Comparison of ENCODE assay signal across 10 cellular contexts in genomic region chr1:201546093-201546492, GRCh38. TPM values are rescaled to one million over a fixed set of nuclear protein-coding genes. Genes with fewer than 3 reads are reported as not detected.
A peak's percentile ranks its signal among the peaks of the same experiment; 100 is the strongest.
DNase-seq lines count a peak whose midpoint lies in the region; ATAC-seq, FAIRE-seq and TF ChIP-seq lines count a peak whose summit lies in the region.
"Had no signal": no experiment of that assay in that cellular context is flagged by ENCODE, and none has a peak within 500 bp of the region (broad histone marks: within the 10 kb centered on the region; RNA-seq: fewer than 3 reads in every experiment).

No MANE protein-coding gene starts in this region.

- H3K36me3 Mint-ChIP-seq in memory B cell, result peaks cover 5% of the 10 kb centered on the region

- peaks cover 2% of the 10 kb centered on the region for H3K27me3 Mint-ChIP-seq in memory B cell

- H3K27ac Mint-ChIP-seq in memory B cell, result no peak overlapping the region

- H3K4me1 Mint-ChIP-seq in memory B cell, result peaks cover under 1% of the 10 kb centered on the region

- ATAC-seq in SK-N-SH treated with all-trans-retinoic acid at 6 μM for 48 hours, result peak; percentile 38
- peak; percentile 46 for ATAC-seq in memory B cell (ENCODE audit: low read depth)

- peak; percentile 54 for DNase-seq in D341Med (ENCODE audit: low spot score)
- DNase-seq in HuH-7.5 (ENCODE audit: low spot score), result peak; percentile 28
- DNase-seq in memory B cell (ENCODE audit: low spot score in 2 of 2), result no peak
- DNase-seq in GM12891 (ENCODE audit: insufficient read length, low spot score), result no peak
- DNase-seq in stimulated activated CD4-positive, alpha-beta T cell treated with anti-CD3 and anti-CD28 coated beads, Interleukin-4, amount 100 ng/mL, for 24 hours, result no peak
- DNase-seq in pons (ENCODE audit: low spot score), result no peak
- no peak for DNase-seq in H54 (ENCODE audit: insufficient read length, low spot score)
- DNase-seq: Peyer's patch had no signal

- FAIRE-seq in GM12891 (lab: Jason Lieb, UNC) (no peak), H54 (lab: Jason Lieb, UNC) (no peak)
- FAIRE-seq: G401.6 had no signal

- TF ChIP-seq POLR2A in GM12891 (IDR thresholded peaks at IDR 0.05; ENCODE audit: low read depth, low read length), result no peak
- TF ChIP-seq POLR2A in H54 (IDR thresholded peaks at IDR 0.05; ENCODE audit: low read depth, low read length), result no peak

- H3K4me3 Mint-ChIP-seq in memory B cell, result no peak overlapping the region

- peaks cover 2% of the 10 kb centered on the region for H3K9me3 Mint-ChIP-seq in memory B cell

TF ChIP-seq in SK-N-SH treated with all-trans-retinoic acid at 6 μM for 48 hours, 23 proteins besides CTCF, POLR2A, EP300 and RAD21:
- TF ChIP-seq CSRNP3 (CRISPR knock-in tag; IDR thresholded peaks at IDR 0.05) (no peak), ZFP30 (CRISPR knock-in tag; IDR thresholded peaks at IDR 0.05) (no peak), CSDC2 (CRISPR knock-in tag; IDR thresholded peaks at IDR 0.05) (no peak), PPARA (CRISPR knock-in tag; IDR thresholded peaks at IDR 0.05; ENCODE audit: borderline replicate concordance) (no peak), ESRRG (CRISPR knock-in tag; IDR thresholded peaks at IDR 0.05) (no peak), TCF4 (CRISPR knock-in tag; IDR thresholded peaks at IDR 0.05; ENCODE audit: borderline replicate concordance) (no peak), ZC3H10 (CRISPR knock-in tag; IDR thresholded peaks at IDR 0.05) (no peak), PATZ1 (CRISPR knock-in tag; IDR thresholded peaks at IDR 0.05; ENCODE audit: borderline replicate concordance) (no peak), RARB (CRISPR knock-in tag; IDR thresholded peaks at IDR 0.05) (no peak), GLIS3 (CRISPR knock-in tag; IDR thresholded peaks at IDR 0.05) (no peak), ZNF8 (CRISPR knock-in tag; IDR thresholded peaks at IDR 0.05) (no peak), SNAI2 (CRISPR knock-in tag; IDR thresholded peaks at IDR 0.05) (no peak), ARNTL (CRISPR knock-in tag; IDR thresholded peaks at IDR 0.05; ENCODE audit: borderline replicate concordance, low read depth) (no peak)
- TF ChIP-seq, protein P1, sequence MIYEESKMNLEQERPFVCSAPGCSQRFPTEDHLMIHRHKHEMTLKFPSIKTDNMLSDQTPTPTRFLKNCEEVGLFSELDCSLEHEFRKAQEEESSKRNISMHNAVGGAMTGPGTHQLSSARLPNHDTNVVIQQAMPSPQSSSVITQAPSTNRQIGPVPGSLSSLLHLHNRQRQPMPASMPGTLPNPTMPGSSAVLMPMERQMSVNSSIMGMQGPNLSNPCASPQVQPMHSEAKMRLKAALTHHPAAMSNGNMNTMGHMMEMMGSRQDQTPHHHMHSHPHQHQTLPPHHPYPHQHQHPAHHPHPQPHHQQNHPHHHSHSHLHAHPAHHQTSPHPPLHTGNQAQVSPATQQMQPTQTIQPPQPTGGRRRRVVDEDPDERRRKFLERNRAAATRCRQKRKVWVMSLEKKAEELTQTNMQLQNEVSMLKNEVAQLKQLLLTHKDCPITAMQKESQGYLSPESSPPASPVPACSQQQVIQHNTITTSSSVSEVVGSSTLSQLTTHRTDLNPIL (CRISPR knock-in tag; IDR thresholded peaks at IDR 0.05; ENCODE audit: low read depth), result no peak

TF ChIP-seq in GM12891, 5 proteins besides CTCF, POLR2A, EP300 and RAD21:
- TF ChIP-seq SPI1 (IDR thresholded peaks at IDR 0.05; ENCODE audit: low read depth, low read length) (no peak), POU2F2 (IDR thresholded peaks at IDR 0.05; ENCODE audit: low read depth, low read length) (no peak), PAX5 (IDR thresholded peaks at IDR 0.05; ENCODE audit: insufficient read depth, low read length, severe bottlenecking) (no peak)

RNA-seq across cellular contexts. Expression of gene NAV1, which starts 7.2 kb away (rescaled TPM):
- polyA plus RNA-seq in GM12891 (2012; ENCODE audit: low read depth, missing spikeins), result 0.23 TPM

RNA-seq across cellular contexts. Expression of gene CSRP1, which starts 39.2 kb away (rescaled TPM):
- 21.0 TPM for polyA plus RNA-seq in GM12891 (2012; ENCODE audit: low read depth, missing spikeins)

Comparison
In these comparisons a context has a peak if more than half of its experiments do, and no peak if none do; other contexts are left out.
1. DNase-seq: peak in D341Med (single experiment) and HuH-7.5 (single experiment); none in memory B cell (0 of 2), GM12891 (single experiment), stimulated activated CD4-positive, alpha-beta T cell treated with anti-CD3 and anti-CD28 coated beads, Interleukin-4, amount 100 ng/mL, for 24 hours (single experiment), pons (single experiment) and H54 (single experiment).